8 cellular contexts compared by ENCODE assay signal in genomic region chr1:85463666-85464496, GRCh38. TPM values are rescaled to one million over a fixed set of nuclear protein-coding genes. Genes with fewer than 3 reads are reported as not detected.
DNase-seq lines count a peak whose midpoint lies in the region; ATAC-seq, FAIRE-seq and TF ChIP-seq lines count a peak whose summit lies in the region.

No MANE protein-coding gene starts in this region.

- POLR2A ChIA-PET in GM12878 (lab: Charles Lee) = no interaction called here

- peaks cover 45% of the 10 kb centered on the region for H3K27me3 Mint-ChIP-seq in stimulated activated memory B cell treated with anti-CD40 and anti-IgM and Interleukin-4, amounts not matched to agents 10 μg/mL and 1 μg/mL and 100 μg/mL, for 72 hours

- H2AFZ ChIP-seq in GM12878 (ENCODE audit: control insufficient read depth, low read depth, low read length) = peak overlapping the region; percentile 55; the same call in 1 of the 2 replicates

- WGBS in GM12878 (ENCODE audit: insufficient coverage, insufficient replicate concordance, low lambda C conversion rate, missing lambda C conversion rate) = 39% methylated on average over 15 of the region's 26 CpGs

- no peaks in the 10 kb centered on the region for H3K36me3 ChIP-seq in GM12878 (ENCODE audit: control insufficient read depth in 2 of 2, insufficient read depth in 2 of 2, low read length in 1 of 2)

- H3K4me2 ChIP-seq in GM12878 (ENCODE audit: control insufficient read depth, insufficient read depth) = peak overlapping the region; percentile 87; the same call in 1 of the 2 replicates

- no peak overlapping the region for H3K27ac Mint-ChIP-seq in stimulated activated memory B cell treated with anti-CD40 and anti-IgM and Interleukin-4, amounts not matched to agents 10 μg/mL and 1 μg/mL and 100 μg/mL, for 72 hours

- H3K9ac ChIP-seq in GM12878 (ENCODE audit: control insufficient read depth, insufficient read depth, low read length) = no peak overlapping the region

- intact Hi-C loops in GM12878 (cut with micrococcal nuclease; ENCODE audit: unreplicated experiment) = no loop called here

- SMC1A ChIA-PET in GM12878 (lab: Charles Lee; ENCODE audit: uncharacterized antibody, unreplicated experiment) = interaction anchor here (1.0 to 1.3 kb wide), 2 partner anchors 36 to 37 kb away, joined by 3 to 4 read pairs; no protein-coding TSS in a partner anchor

- H3K4me3 Mint-ChIP-seq in stimulated activated memory B cell treated with anti-CD40 and anti-IgM and Interleukin-4, amounts not matched to agents 10 μg/mL and 1 μg/mL and 100 μg/mL, for 72 hours = peak overlapping the region; percentile 72

- H3K27me3 ChIP-seq in GM12878 (replicated peaks in 1 of 2; ENCODE audit: control insufficient read depth in 2 of 2, insufficient read depth in 2 of 2, low read length in 1 of 2) = peaks cover 4 to 15% of the 10 kb centered on the region in 2 experiments

- ATAC-seq in GM12878 = peak; percentile 23; the same call in 1 of the 3 replicates
- no peak for ATAC-seq in stimulated activated memory B cell treated with anti-CD40 and anti-IgM and Interleukin-4, amounts not matched to agents 10 μg/mL and 1 μg/mL and 100 μg/mL, for 72 hours
- ATAC-seq in GM21390 (IDR thresholded peaks at IDR 0.05; ENCODE audit: unreplicated experiment) = no peak

- no peak for TF ChIP-seq RAD21 in GM12878 (IDR thresholded peaks at IDR 0.05; ENCODE audit: insufficient read depth, low read depth, low read length)

- RAD21 ChIA-PET in GM12878 (lab: Charles Lee; ENCODE audit: unreplicated experiment) = no interaction called here

- peaks cover 10% of the 10 kb centered on the region for H3K4me1 Mint-ChIP-seq in stimulated activated memory B cell treated with anti-CD40 and anti-IgM and Interleukin-4, amounts not matched to agents 10 μg/mL and 1 μg/mL and 100 μg/mL, for 72 hours

- DNase-seq in GM03348 (ENCODE audit: low spot score) (peak; percentile 35), LNCaP clone FGC (ENCODE audit: low read depth) (no peak), GM12878 (ENCODE audit: low read depth, low spot score) (no peak), inferior parietal cortex (ENCODE audit: extremely low spot score) (peak; percentile 45), cortex of kidney (lab: John Stamatoyannopoulos, UW) (no peak), NOMO-1 treated with DMSO at 0.1 percent for 48 hours (lab: John Stamatoyannopoulos, UW; ENCODE audit: unreplicated experiment) (no peak)

- no peak for TF ChIP-seq POLR2A in GM12878 (IDR thresholded peaks at IDR 0.05; ENCODE audit: low read depth, low read length)

- H3K4me1 ChIP-seq in GM12878 (ENCODE audit: control insufficient read depth, insufficient read depth, low read length) = no peaks in the 10 kb centered on the region

- no TSS peak for BruUV-seq in GM12878 (replicated peaks; lab: Mats Ljungman, UMichigan)

- H3K9me3 ChIP-seq in GM12878 (replicated peaks; ENCODE audit: control insufficient read depth, insufficient read depth, low read length) = no peaks in the 10 kb centered on the region; the same call in 2 of the 3 replicates

- CTCF ChIA-PET in GM12878 (lab: Yijun Ruan, JAX) = no interaction called here

- in situ Hi-C loops in GM12878 (cut with MboI) = no loop called here

- TF ChIP-seq CTCF in LNCaP clone FGC (IDR thresholded peaks at IDR 0.05; ENCODE audit: control insufficient read depth, extremely low read depth, insufficient read depth) (no peak), GM12878 (IDR thresholded peaks at IDR 0.05 in 2 of 3, conservative IDR thresholded peaks at IDR 0.05 in 1 of 3; ENCODE audit: control insufficient read depth in 2 of 3, extremely low read depth in 1 of 3, insufficient read depth in 1 of 3, low read depth in 3 of 3, low read length in 3 of 3) (no peak)

- peak overlapping the region; percentile 68 for H3K4me3 ChIP-seq in LNCaP clone FGC (ENCODE audit: low read depth, low read length)
- H3K4me3 ChIP-seq in GM12878 = peak overlapping the region; percentile 21

- H4K20me1 ChIP-seq in GM12878 (ENCODE audit: control insufficient read depth, insufficient read depth) = no peaks in the 10 kb centered on the region

- FAIRE-seq in GM12878 (lab: Jason Lieb, UNC) = no peak

- no peak overlapping the region for H3K27ac ChIP-seq in GM12878 (ENCODE audit: control insufficient read depth, insufficient read depth)

- no peaks in the 10 kb centered on the region for H3K36me3 Mint-ChIP-seq in stimulated activated memory B cell treated with anti-CD40 and anti-IgM and Interleukin-4, amounts not matched to agents 10 μg/mL and 1 μg/mL and 100 μg/mL, for 72 hours

- H3K79me2 ChIP-seq in GM12878 (ENCODE audit: control insufficient read depth, insufficient read depth, low read length) = no peaks in the 10 kb centered on the region

- no peak for TF ChIP-seq EP300 in GM12878 (IDR thresholded peaks at IDR 0.05; ENCODE audit: borderline replicate concordance in 1 of 2, control insufficient read depth in 1 of 2, low read depth in 2 of 2, low read length in 2 of 2)

- H3K9me3 Mint-ChIP-seq in stimulated activated memory B cell treated with anti-CD40 and anti-IgM and Interleukin-4, amounts not matched to agents 10 μg/mL and 1 μg/mL and 100 μg/mL, for 72 hours = peaks cover 2% of the 10 kb centered on the region

TF ChIP-seq in GM12878, 131 proteins besides CTCF, POLR2A, EP300 and RAD21:
- TF ChIP-seq TBL1XR1 (IDR thresholded peaks at IDR 0.05; ENCODE audit: low read depth, low read length) (no peak), CHD1 (IDR thresholded peaks at IDR 0.05; ENCODE audit: low read depth, low read length) (no peak), HDAC2 (IDR thresholded peaks at IDR 0.05) (no peak), WRNIP1 (IDR thresholded peaks at IDR 0.05; ENCODE audit: borderline replicate concordance, low read depth, low read length) (no peak), BCL3 (IDR thresholded peaks at IDR 0.05; ENCODE audit: borderline replicate concordance, insufficient read depth, low read depth, low read length, poor library complexity, severe bottlenecking) (no peak), ESRRA (IDR thresholded peaks at IDR 0.05; ENCODE audit: low read length) (no peak), NFIC (IDR thresholded peaks at IDR 0.05; ENCODE audit: low read depth, low read length) (no peak), ZZZ3 (IDR thresholded peaks at IDR 0.05; ENCODE audit: control insufficient read depth, insufficient read length, low read depth) (no peak), SREBF1 (IDR thresholded peaks at IDR 0.05; ENCODE audit: low read length) (no peak)

RNA-seq across cellular contexts. Expression of gene DDAH1, which starts 1.1 kb away (rescaled TPM):
- 0.08 TPM in 1 of 2 replicates, not detected in the other for total RNA-seq in GM12878 (2013; cell fraction: nucleolus; rRNA removed)
- not detected in 2 replicates for total RNA-seq in GM12878 (2014; rRNA removed)
- not detected in 2 replicates for total RNA-seq in GM12878 (2014; rRNA removed; fragmentation: Illumina TruSeq; extraction: Trizol)
- 0.21 and 0.44 TPM in 2 replicates for total RNA-seq in GM12878 (2021)
- not detected for polyA plus RNA-seq in GM12878 (2011; ENCODE audit: low read depth)
- polyA plus RNA-seq in GM12878 (2011; rRNA removed) = 0.88 and 1.1 TPM in 2 replicates
- 0.42 and 0.47 TPM in 2 replicates for polyA plus RNA-seq in GM12878 (2011; cell fraction: cytosol; rRNA removed)
- polyA plus RNA-seq in GM12878 (2011; cell fraction: nucleus; rRNA removed) = 0.19 and 0.51 TPM in 2 replicates
- 0.11 TPM in 2 replicates for polyA plus RNA-seq in GM12878 (2012)
- polyA plus RNA-seq in GM12878 (2014; fragmentation: Illumina TruSeq; extraction: Trizol) = not detected in 2 replicates
- not detected for polyA plus RNA-seq in GM12878 (2014; fragmentation: Nextera tagmentation; extraction: Ambion mirVana)
- not detected in 2 replicates for polyA plus RNA-seq in GM12878 (2014; rRNA removed)
- polyA plus RNA-seq in GM12878 (2016; fragmentation: Nextera tagmentation; extraction: Ambion mirVana) = under 1 TPM; 0.07 to 0.10 TPM
- 0.31 and 0.59 TPM in 2 replicates for polyA minus RNA-seq in GM12878 (2011; rRNA and poly(A)+ RNA removed)
- 0.21 and 0.67 TPM in 2 replicates for polyA minus RNA-seq in GM12878 (2011; cell fraction: cytosol; rRNA and poly(A)+ RNA removed)
- polyA minus RNA-seq in GM12878 (2011; cell fraction: nucleus; rRNA and poly(A)+ RNA removed) = 0.10 and 0.24 TPM in 2 replicates

Comparison
In these comparisons a context has a peak if more than half of its experiments do, and no peak if none do; other contexts are left out.
1. DNase-seq: peak in GM03348 (single experiment) and inferior parietal cortex (single experiment); none in LNCaP clone FGC (single experiment), GM12878 (single experiment), cortex of kidney (single experiment) and NOMO-1 treated with DMSO at 0.1 percent for 48 hours (single experiment).